Comparison of ENCODE assay signal across 8 cellular contexts in genomic region chr11:63023851-63024648, GRCh38. TPM values are rescaled to one million over a fixed set of nuclear protein-coding genes. Genes with fewer than 3 reads are reported as not detected.
DNase-seq lines count a peak whose midpoint lies in the region; ATAC-seq, FAIRE-seq and TF ChIP-seq lines count a peak whose summit lies in the region.

No MANE protein-coding gene starts in this region.

- no peak overlapping the region for H2AFZ ChIP-seq in keratinocyte (ENCODE audit: control insufficient read depth, low read length)

- H3K9me3 Mint-ChIP-seq in WTC11, result peaks cover 17% of the 10 kb centered on the region

- peak; percentile 100 for TF ChIP-seq CTCF in WTC11 (IDR thresholded peaks at IDR 0.05)
- peak; percentile 92 for TF ChIP-seq CTCF in bronchial epithelial cell (IDR thresholded peaks at IDR 0.05; ENCODE audit: insufficient read depth, low read length, severe bottlenecking)
- peak; percentile 96 to 99 (median 96) for TF ChIP-seq CTCF in keratinocyte (optimal IDR thresholded peaks at IDR 0.05 in 1 of 3, IDR thresholded peaks at IDR 0.05 in 1 of 3, conservative IDR thresholded peaks at IDR 0.05 in 1 of 3; ENCODE audit: extremely low read depth in 1 of 3, insufficient read depth in 2 of 3, low read length in 3 of 3)

- no peaks in the 10 kb centered on the region for H3K4me1 ChIP-seq in BLaER1
- no peaks in the 10 kb centered on the region for H3K4me1 ChIP-seq in keratinocyte (ENCODE audit: control insufficient read depth, extremely low read depth, insufficient read depth, low read length)

- dilution Hi-C loops in keratinocyte (cut with MboI; ENCODE audit: extremely low pct_ligation_motif_present, low sequenced_read_pairs), result no loop called here

- H4K20me1 ChIP-seq in BLaER1, result no peaks in the 10 kb centered on the region
- H4K20me1 ChIP-seq in keratinocyte (ENCODE audit: control insufficient read depth, extremely low read depth, insufficient read depth, low read length), result no peaks in the 10 kb centered on the region

- FAIRE-seq in bronchial epithelial cell (lab: Jason Lieb, UNC) (no peak), keratinocyte (lab: Jason Lieb, UNC) (peak; percentile 79)

- H3K27me3 ChIP-seq in BLaER1 (no peaks in the 10 kb centered on the region), bronchial epithelial cell (ENCODE audit: control insufficient read depth, insufficient read depth, low read length) (no peaks in the 10 kb centered on the region), keratinocyte (ENCODE audit: control insufficient read depth, extremely low read depth, insufficient read depth, low read length) (peaks cover 15% of the 10 kb centered on the region)

- H3K4me2 ChIP-seq in BLaER1 (peak overlapping the region; percentile 28), keratinocyte (ENCODE audit: control insufficient read depth, extremely low read depth, insufficient read depth, low read depth, low read length) (no peak overlapping the region)

- H3K27ac ChIP-seq in BLaER1 (no peak overlapping the region), keratinocyte (ENCODE audit: control insufficient read depth, insufficient read depth, low read length) (no peak overlapping the region)

- ATAC-seq in GM21717 (IDR thresholded peaks at IDR 0.05; ENCODE audit: unreplicated experiment), result peak; percentile 74
- ATAC-seq in WTC11, result peak; percentile 60
- no peak for ATAC-seq in GM18498 (IDR thresholded peaks at IDR 0.05; ENCODE audit: unreplicated experiment)

- H3K36me3 Mint-ChIP-seq in WTC11, result peaks cover 4% of the 10 kb centered on the region; the same call in 1 of the 2 replicates

- H3K4me3 ChIP-seq in BLaER1 (no peak overlapping the region), bronchial epithelial cell (ENCODE audit: low read depth, low read length) (no peak overlapping the region), keratinocyte (ENCODE audit: control insufficient read depth in 2 of 3, extremely low read depth in 1 of 3, insufficient read depth in 2 of 3, low read depth in 1 of 3, low read length in 3 of 3) (no peak overlapping the region)

- DNase-seq in NCI-H2196 treated with DMSO at 0.1 percent for 48 hours (lab: John Stamatoyannopoulos, UW; ENCODE audit: unreplicated experiment) (peak; percentile 53), WTC11 (ENCODE audit: low spot score) (peak; percentile 91), bronchial epithelial cell (ENCODE audit: low read depth) (peak; percentile 39), keratinocyte (ENCODE audit: low read depth, low spot score) (no peak)
- peak; percentile 67 to 89 for DNase-seq in stimulated activated CD4-positive, alpha-beta T cell treated with anti-CD3 and anti-CD28 coated beads, Interleukin-1b, Interleukin-23, amount 100 ng/mL, for 1 hour (ENCODE audit: low read depth in 2 of 2)

- H3K9ac ChIP-seq in BLaER1 (no peak overlapping the region), keratinocyte (ENCODE audit: control insufficient read depth, extremely low read depth, insufficient read depth, low read length) (no peak overlapping the region)

- no peak overlapping the region for H3K27ac Mint-ChIP-seq in WTC11

- H3K27me3 Mint-ChIP-seq in WTC11 (ENCODE audit: low read depth), result peaks cover 14% of the 10 kb centered on the region

- H3K9me3 ChIP-seq in BLaER1, result no peaks in the 10 kb centered on the region
- H3K9me3 ChIP-seq in keratinocyte (ENCODE audit: control insufficient read depth, low read depth, low read length), result no peaks in the 10 kb centered on the region

- POLR2A ChIA-PET in WTC11 (lab: Charles Lee), result interaction anchor here (1.1 kb wide), 1 partner anchor 115 kb away, joined by 3 read pairs; no protein-coding TSS in a partner anchor

- CTCF ChIA-PET in WTC11 (lab: Charles Lee), result interaction anchor here (0.6 to 7.8 kb wide), 24 partner anchors 10 to 253 kb away, joined by 3 to 535 read pairs (median 5); partner anchors contain the start of genes CHRM1, SLC3A2 and TAF6L

- no peaks in the 10 kb centered on the region for H3K36me3 ChIP-seq in BLaER1
- H3K36me3 ChIP-seq in bronchial epithelial cell (ENCODE audit: control insufficient read depth, insufficient read depth, low read length), result no peaks in the 10 kb centered on the region
- no peaks in the 10 kb centered on the region for H3K36me3 ChIP-seq in keratinocyte (ENCODE audit: control insufficient read depth in 2 of 2, extremely low read depth in 1 of 2, insufficient read depth in 2 of 2, low read length in 2 of 2)

- no peaks in the 10 kb centered on the region for H3K9me1 ChIP-seq in keratinocyte (ENCODE audit: control insufficient read depth, extremely low read depth, insufficient read depth, low read length)

- peaks cover 16% of the 10 kb centered on the region for H3K4me1 Mint-ChIP-seq in WTC11

- H3K4me3 Mint-ChIP-seq in WTC11, result no peak overlapping the region

- H3K79me2 ChIP-seq in keratinocyte (ENCODE audit: control insufficient read depth, insufficient read depth, low read length), result no peaks in the 10 kb centered on the region

TF ChIP-seq in WTC11, 78 proteins besides CTCF, POLR2A, EP300 and RAD21 (continues in another document):
- TF ChIP-seq ESRRA (CRISPR knock-in tag; IDR thresholded peaks at IDR 0.05; ENCODE audit: borderline replicate concordance) (no peak), TP53 (CRISPR knock-in tag; IDR thresholded peaks at IDR 0.05) (no peak), ZNF317 (CRISPR knock-in tag; IDR thresholded peaks at IDR 0.05; ENCODE audit: borderline replicate concordance, low read depth) (no peak), SP1 (CRISPR knock-in tag; conservative IDR thresholded peaks at IDR 0.05) (no peak), MYBL2 (CRISPR knock-in tag; IDR thresholded peaks at IDR 0.05) (no peak), NFYB (CRISPR knock-in tag; conservative IDR thresholded peaks at IDR 0.05; ENCODE audit: low read depth) (no peak; the same call in 1 of the 2 replicates), GABPB1 (CRISPR knock-in tag; IDR thresholded peaks at IDR 0.05) (no peak), USF1 (CRISPR knock-in tag; IDR thresholded peaks at IDR 0.05) (no peak), OVOL2 (CRISPR knock-in tag; IDR thresholded peaks at IDR 0.05; ENCODE audit: borderline replicate concordance) (no peak), HMGA2 (CRISPR knock-in tag; IDR thresholded peaks at IDR 0.05) (no peak), ZMAT4 (CRISPR knock-in tag; IDR thresholded peaks at IDR 0.05) (no peak), ERG (CRISPR knock-in tag; IDR thresholded peaks at IDR 0.05) (no peak), ZNF263 (CRISPR knock-in tag; IDR thresholded peaks at IDR 0.05; ENCODE audit: low read depth) (no peak), GTF2I (CRISPR knock-in tag; conservative IDR thresholded peaks at IDR 0.05) (no peak), E2F4 (CRISPR knock-in tag; IDR thresholded peaks at IDR 0.05; ENCODE audit: borderline replicate concordance, low read depth) (no peak), ZBTB21 (CRISPR knock-in tag; IDR thresholded peaks at IDR 0.05; ENCODE audit: borderline replicate concordance) (no peak)

RNA-seq across cellular contexts. Expression of gene SLC22A8, which starts 8.4 kb away (rescaled TPM):
- total RNA-seq in WTC11 (2021) (not detected in 3 replicates), bronchial epithelial cell (not detected in 2 replicates)
- not detected in 3 replicates for polyA plus RNA-seq in keratinocyte
- not detected for polyA plus RNA-seq in keratinocyte (2011; ENCODE audit: low read depth)
- polyA plus RNA-seq in keratinocyte (2011; cell fraction: cytosol; rRNA removed), result not detected in 2 replicates
- not detected in 2 replicates for polyA plus RNA-seq in keratinocyte (2011; cell fraction: nucleus; rRNA removed)
- not detected in 2 replicates for polyA plus RNA-seq in keratinocyte (2012; ENCODE audit: low replicate concordance)
- polyA minus RNA-seq in keratinocyte, result not detected in 3 replicates
- polyA minus RNA-seq in keratinocyte (2011; cell fraction: cytosol; rRNA and poly(A)+ RNA removed), result not detected
- polyA minus RNA-seq in keratinocyte (2011; cell fraction: nucleus; rRNA and poly(A)+ RNA removed), result not detected in 2 replicates

RNA-seq across cellular contexts. Expression of gene SLC22A6, which starts 39.3 kb away (rescaled TPM):
- not detected in 3 replicates for total RNA-seq in WTC11 (2021)
- not detected in 2 replicates for total RNA-seq in bronchial epithelial cell
- not detected in 3 replicates for polyA plus RNA-seq in keratinocyte
- not detected for polyA plus RNA-seq in keratinocyte (2011; ENCODE audit: low read depth)
- not detected in 2 replicates for polyA plus RNA-seq in keratinocyte (2011; cell fraction: cytosol; rRNA removed)
- polyA plus RNA-seq in keratinocyte (2011; cell fraction: nucleus; rRNA removed), result not detected in 2 replicates
- polyA plus RNA-seq in keratinocyte (2012; ENCODE audit: low replicate concordance), result not detected in 2 replicates
- polyA minus RNA-seq in keratinocyte, result not detected in 3 replicates
- not detected for polyA minus RNA-seq in keratinocyte (2011; cell fraction: cytosol; rRNA and poly(A)+ RNA removed)
- not detected in 2 replicates for polyA minus RNA-seq in keratinocyte (2011; cell fraction: nucleus; rRNA and poly(A)+ RNA removed)
